33 cellular contexts compared by ENCODE assay signal in genomic region chr5:121915765-121916164, GRCh38. TPM values are rescaled to one million over a fixed set of nuclear protein-coding genes. Genes with fewer than 3 reads are reported as not detected.
DNase-seq lines count a peak whose midpoint lies in the region; ATAC-seq and TF ChIP-seq lines count a peak whose summit lies in the region.
"Had no signal": no experiment of that assay in that cellular context is flagged by ENCODE, and none has a peak within 500 bp of the region (broad histone marks: within the 10 kb centered on the region; RNA-seq: fewer than 3 reads in every experiment).

No MANE protein-coding gene starts in this region.

- no peak overlapping the region for H3K27ac ChIP-seq in body of pancreas
- H3K27ac ChIP-seq: 22Rv1, HL-60, psoas muscle, sigmoid colon, SJCRH30 had no signal

- WGBS in body of pancreas, 2 donors = 26 to 27% methylated on average over 4 of the region's 4 CpGs

- no peak overlapping the region for H3K4me3 Mint-ChIP-seq in nephron progenitor cell
- H3K4me3 Mint-ChIP-seq: activated naive CD4-positive, alpha-beta T cell treated with anti-CD3 and anti-CD28 coated beads for 36 hours; activated T-helper 1 cell treated with anti-CD3 and anti-CD28 coated beads, Interleukin-12 subunit alpha, Interleukin-12 subunit beta, Interleukin-2, Interleukin-4 antibody, amounts not matched to agents 30 ng/mL and 10 ng/mL and 1 ng/mL, durations not matched to agents 14 hours and 24 hours and 36 hours; CD4-positive, alpha-beta T cell; HFFc6; mesothelial cell of epicardium; naive thymus-derived CD4-positive, alpha-beta T cell; stimulated activated memory B cell treated with anti-CD40 and anti-IgM and Interleukin-4, amounts not matched to agents 10 μg/mL and 1 μg/mL and 100 μg/mL, for 72 hours had no signal

- TF ChIP-seq CTCF in nephron progenitor cell (IDR thresholded peaks at IDR 0.05) = no peak
- TF ChIP-seq CTCF in body of pancreas (IDR thresholded peaks at IDR 0.05) = no peak

- H3K4me3 ChIP-seq in body of pancreas = no peak overlapping the region
- H3K4me3 ChIP-seq: psoas muscle, sigmoid colon, SJCRH30 had no signal

- peaks cover 6% of the 10 kb centered on the region for H3K4me1 Mint-ChIP-seq in nephron progenitor cell
- H3K4me1 Mint-ChIP-seq: naive thymus-derived CD4-positive, alpha-beta T cell; stimulated activated memory B cell treated with anti-CD40 and anti-IgM and Interleukin-4, amounts not matched to agents 10 μg/mL and 1 μg/mL and 100 μg/mL, for 72 hours had no signal

- no peaks in the 10 kb centered on the region for H3K36me3 Mint-ChIP-seq in nephron progenitor cell (ENCODE audit: low read depth)
- H3K36me3 Mint-ChIP-seq: mesothelial cell of epicardium; naive thymus-derived CD4-positive, alpha-beta T cell; stimulated activated memory B cell treated with anti-CD40 and anti-IgM and Interleukin-4, amounts not matched to agents 10 μg/mL and 1 μg/mL and 100 μg/mL, for 72 hours had no signal

- no peaks in the 10 kb centered on the region for H3K27me3 Mint-ChIP-seq in nephron progenitor cell (ENCODE audit: low read depth, poor library complexity)
- H3K27me3 Mint-ChIP-seq: stimulated activated memory B cell treated with anti-CD40 and anti-IgM and Interleukin-4, amounts not matched to agents 10 μg/mL and 1 μg/mL and 100 μg/mL, for 72 hours had no signal

- H3K36me3 ChIP-seq in body of pancreas (replicated peaks in 1 of 2; ENCODE audit: insufficient read depth in 1 of 2, low read depth in 2 of 2) = no peaks in the 10 kb centered on the region
- H3K36me3 ChIP-seq: sigmoid colon, SJCRH30 had no signal

- H3K9me3 ChIP-seq in body of pancreas = no peaks in the 10 kb centered on the region
- H3K9me3 ChIP-seq: psoas muscle, sigmoid colon, SJCRH30 had no signal

- intact Hi-C loops in body of pancreas (cut with DNase I) = no loop called here

- no peak for ATAC-seq in body of pancreas
- ATAC-seq: naive thymus-derived CD4-positive, alpha-beta T cell; Panc1; psoas muscle; stimulated activated memory B cell treated with anti-CD40 and anti-IgM and Interleukin-4, amounts not matched to agents 10 μg/mL and 1 μg/mL and 100 μg/mL, for 72 hours had no signal

- H3K4me1 ChIP-seq in body of pancreas = no peaks in the 10 kb centered on the region
- H3K4me1 ChIP-seq: psoas muscle, sigmoid colon, SJCRH30 had no signal

- TF ChIP-seq POLR2A in body of pancreas (IDR thresholded peaks at IDR 0.05) = no peak

- DNase-seq in NCI-H1417 (lab: John Stamatoyannopoulos, UW) (peak in 2 of 3 experiments; percentile 12 to 61), NCI-H1417 treated with DMSO at 0.1 percent for 48 hours (lab: John Stamatoyannopoulos, UW) (no peak), NCI-H1930 (lab: John Stamatoyannopoulos, UW) (peak; percentile 34 to 45), NCI-H774 (lab: John Stamatoyannopoulos, UW) (peak; percentile 51), fibroblast of peridontal ligament (ENCODE audit: extremely low read depth) (peak; percentile 22), nephron progenitor cell (no peak), NK-92 (lab: John Stamatoyannopoulos, UW; ENCODE audit: unreplicated experiment) (no peak), body of pancreas (no peak)
- DNase-seq: activated CD4-positive, CD25-positive, alpha-beta regulatory T cell; activated naive CD4-positive, alpha-beta T cell treated with anti-CD3 and anti-CD28 coated beads for 36 hours; AML-193; CD4-positive, alpha-beta T cell; effector memory CD4-positive, alpha-beta T cell; EL; erythroblast; head of caudate nucleus; HFFc6; naive thymus-derived CD4-positive, alpha-beta T cell; NCI-H1048; NCI-H226; NK-92 treated with Interleukin-12 subunit alpha and Interleukin-12 subunit beta, amount 100 ng/mL, for 24 hours; occipital lobe; psoas muscle; sigmoid colon; SJCRH30; stimulated activated CD4-positive, alpha-beta T cell treated with anti-CD3 and anti-CD28 coated beads, Interleukin-4, amount 100 ng/mL, for 24 hours; T-helper 1 cell had no signal

- H3K9me3 Mint-ChIP-seq in nephron progenitor cell = no peaks in the 10 kb centered on the region
- H3K9me3 Mint-ChIP-seq: activated naive CD4-positive, alpha-beta T cell treated with anti-CD3 and anti-CD28 coated beads for 36 hours; activated T-helper 1 cell treated with anti-CD3 and anti-CD28 coated beads, Interleukin-12 subunit alpha, Interleukin-12 subunit beta, Interleukin-2, Interleukin-4 antibody, amounts not matched to agents 30 ng/mL and 10 ng/mL and 1 ng/mL, durations not matched to agents 14 hours and 24 hours and 36 hours; CD4-positive, alpha-beta T cell; HFFc6; stimulated activated memory B cell treated with anti-CD40 and anti-IgM and Interleukin-4, amounts not matched to agents 10 μg/mL and 1 μg/mL and 100 μg/mL, for 72 hours had no signal

- H3K27me3 ChIP-seq in body of pancreas = no peaks in the 10 kb centered on the region
- H3K27me3 ChIP-seq: sigmoid colon, SJCRH30 had no signal

- H3K27ac Mint-ChIP-seq in nephron progenitor cell = no peak overlapping the region
- H3K27ac Mint-ChIP-seq: activated naive CD4-positive, alpha-beta T cell treated with anti-CD3 and anti-CD28 coated beads for 36 hours; activated T-helper 1 cell treated with anti-CD3 and anti-CD28 coated beads, Interleukin-12 subunit alpha, Interleukin-12 subunit beta, Interleukin-2, Interleukin-4 antibody, amounts not matched to agents 30 ng/mL and 10 ng/mL and 1 ng/mL, durations not matched to agents 14 hours and 24 hours and 36 hours; CD4-positive, alpha-beta T cell; HFFc6; mesothelial cell of epicardium; naive thymus-derived CD4-positive, alpha-beta T cell; stimulated activated memory B cell treated with anti-CD40 and anti-IgM and Interleukin-4, amounts not matched to agents 10 μg/mL and 1 μg/mL and 100 μg/mL, for 72 hours had no signal

RNA-seq across cellular contexts. Expression of gene SRFBP1, which starts 46.0 kb away (rescaled TPM):
- total RNA-seq in body of pancreas = 10 to 100 TPM in 1 of 2 donors, 1 to 10 TPM in 1; 7.0 to 52.1 TPM

Comparison
In these comparisons a context has a peak if more than half of its experiments do, and no peak if none do; other contexts are left out.
1. DNase-seq: peak in NCI-H1417 (2 of 3), NCI-H1930 (2 of 2), NCI-H774 (single experiment) and fibroblast of peridontal ligament (single experiment); none in NCI-H1417 treated with DMSO at 0.1 percent for 48 hours (single experiment), nephron progenitor cell (single experiment), NK-92 (single experiment) and body of pancreas (0 of 4).